In the genomic region with DNA sequence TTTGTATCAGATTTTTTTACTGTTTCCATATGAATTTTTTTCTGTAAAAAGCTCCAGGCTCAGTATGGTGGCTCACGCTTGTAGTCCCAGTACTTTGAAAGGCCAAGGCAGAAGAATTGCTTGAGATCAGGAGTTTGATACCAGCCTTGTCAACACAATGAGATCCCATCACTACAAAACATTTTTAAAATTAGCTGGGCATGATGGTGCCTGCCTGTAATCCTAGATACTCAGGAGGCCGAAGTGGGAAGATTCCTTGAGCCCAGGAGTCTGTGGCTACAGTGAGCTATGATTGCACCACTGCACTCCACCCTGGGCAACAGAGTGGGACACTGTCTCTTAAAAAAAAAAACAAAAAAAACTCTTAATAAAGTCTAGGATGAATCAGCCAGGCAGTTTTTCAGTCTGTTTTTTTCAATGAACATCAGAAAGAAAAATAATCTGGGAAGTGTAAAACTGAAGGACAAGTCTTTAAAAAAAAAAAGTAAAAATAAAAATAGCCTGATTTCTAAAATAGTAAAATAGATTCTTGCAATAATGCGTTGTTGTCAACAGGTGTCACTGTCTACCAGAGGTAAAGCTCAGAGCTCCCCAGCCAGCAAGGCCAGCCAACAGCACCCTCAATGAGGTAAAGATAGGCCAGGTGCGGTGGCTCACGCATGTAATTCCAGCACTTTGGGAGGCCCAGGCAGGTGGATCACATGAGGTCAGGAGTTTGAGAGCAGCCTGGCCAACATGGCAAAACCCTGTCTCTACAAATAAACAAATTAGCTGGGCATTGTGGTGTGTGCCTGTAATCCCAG, we compare ENCODE assay signal across 8 cellular contexts. TPM values are rescaled to one million over a fixed set of nuclear protein-coding genes. Genes with fewer than 3 reads are reported as not detected.
DNase-seq lines count a peak whose midpoint lies in the region; ATAC-seq and TF ChIP-seq lines count a peak whose summit lies in the region.

No MANE protein-coding gene starts in this region.

- DNase-seq in COLO829 (ENCODE audit: low spot score) (peak; percentile 28), GM23338 (ENCODE audit: low spot score) (peak; percentile 90), NCI-H2227 treated with DMSO at 0.1 percent for 48 hours (lab: John Stamatoyannopoulos, UW) (peak; percentile 43), mesenchymal stem cell (peak; percentile 58), testis (peak; percentile 42)
- peak; percentile 58 for DNase-seq in activated CD4-positive, alpha-beta T cell treated with anti-CD3 and anti-CD28 coated beads, Interleukin-2, amount 10 ng/mL, durations not matched to agents 7 days and 5 days
- DNase-seq in effector CD8-positive, alpha-beta T cell (lab: John Stamatoyannopoulos, UW), result peak; percentile 13

- H3K4me2 ChIP-seq in GM23338, result no peak overlapping the region
- H3K4me2 ChIP-seq in mesenchymal stem cell (ENCODE audit: low read length, poor library complexity, severe bottlenecking), result no peak overlapping the region

- H4K8ac ChIP-seq in mesenchymal stem cell (ENCODE audit: low read length), result no peak overlapping the region

- TF ChIP-seq CTCF in GM23338 (conservative IDR thresholded peaks at IDR 0.05; ENCODE audit: low read depth in 2 of 2) (peak; percentile 78 to 86), testis (IDR thresholded peaks at IDR 0.05) (peak in 2 of 3 experiments; percentile 45 to 49)

- H4K91ac ChIP-seq in mesenchymal stem cell (ENCODE audit: low read length), result no peak overlapping the region

- 35% methylated on average over 5 of the region's 5 CpGs for WGBS in mesenchymal stem cell
- 35 to 43% methylated on average over 5 of the region's 5 CpGs for WGBS in testis, 2 donors

- H3K4me1 ChIP-seq in GM23338 (ENCODE audit: insufficient read depth), result no peaks in the 10 kb centered on the region
- H3K4me1 ChIP-seq in mesenchymal stem cell (ENCODE audit: control insufficient read depth, insufficient read depth, low read depth, low read length), result peaks cover 2% of the 10 kb centered on the region
- H3K4me1 ChIP-seq in testis, result no peaks in the 10 kb centered on the region

- POLR2A ChIA-PET in activated CD4-positive, alpha-beta T cell treated with anti-CD3 and anti-CD28 coated beads, Interleukin-2, amount 10 ng/mL, durations not matched to agents 7 days and 5 days (lab: Charles Lee), result no interaction called here

- H3K27me3 ChIP-seq in GM23338 (ENCODE audit: insufficient read depth) (no peaks in the 10 kb centered on the region), mesenchymal stem cell (ENCODE audit: control insufficient read depth in 1 of 2, insufficient read depth in 1 of 2, low read length in 2 of 2) (peaks cover 11 to 13% of the 10 kb centered on the region in 2 experiments), testis (no peaks in the 10 kb centered on the region)

- ATAC-seq in GM23338 (peak; percentile 86), HG02938 (IDR thresholded peaks at IDR 0.05; ENCODE audit: unreplicated experiment) (no peak)

- H3K23ac ChIP-seq in mesenchymal stem cell (ENCODE audit: low read length in 2 of 2), result no peak overlapping the region

- H3K9me3 ChIP-seq in mesenchymal stem cell (ENCODE audit: control insufficient read depth, low read length) (no peaks in the 10 kb centered on the region), testis (no peaks in the 10 kb centered on the region)

- no peak overlapping the region for H3K18ac ChIP-seq in mesenchymal stem cell (ENCODE audit: low read depth in 1 of 2, low read length in 2 of 2)

- H4K20me1 ChIP-seq in GM23338 (replicated peaks; ENCODE audit: insufficient read depth), result no peaks in the 10 kb centered on the region

- no peaks in the 10 kb centered on the region for H3F3A ChIP-seq in GM23338 (replicated peaks; ENCODE audit: low read depth)

- H3K79me1 ChIP-seq in mesenchymal stem cell (replicated peaks; ENCODE audit: low read length, poor library complexity, severe bottlenecking), result no peaks in the 10 kb centered on the region

- H3K9ac ChIP-seq in mesenchymal stem cell (ENCODE audit: low read length), result no peak overlapping the region

- intact Hi-C loops in testis (cut with DNase I; ENCODE audit: low total_unique reads), result no loop called here

- H3K27ac ChIP-seq in GM23338 (ENCODE audit: low read depth) (no peak overlapping the region), mesenchymal stem cell (ENCODE audit: low read length, poor library complexity, severe bottlenecking) (no peak overlapping the region), testis (no peak overlapping the region)

- no peaks in the 10 kb centered on the region for H3K79me2 ChIP-seq in GM23338 (replicated peaks; ENCODE audit: insufficient read depth)

- H3K36me3 ChIP-seq in GM23338 (ENCODE audit: insufficient read depth) (no peaks in the 10 kb centered on the region), mesenchymal stem cell (ENCODE audit: control insufficient read depth in 1 of 2, insufficient read depth in 2 of 2, low read depth in 1 of 2, low read length in 2 of 2) (no peaks in the 10 kb centered on the region), testis (ENCODE audit: low read depth, missing control alignments) (no peaks in the 10 kb centered on the region)

- H3K36me3 Mint-ChIP-seq in GM23338 (ENCODE audit: low read depth), result no peaks in the 10 kb centered on the region
- no peaks in the 10 kb centered on the region for H3K36me3 Mint-ChIP-seq in activated CD4-positive, alpha-beta T cell treated with anti-CD3 and anti-CD28 coated beads, Interleukin-2, amount 10 ng/mL, durations not matched to agents 7 days and 5 days (ENCODE audit: low read depth)

- peaks cover 6% of the 10 kb centered on the region; the same call in 2 of the 3 replicates for H3K4me1 Mint-ChIP-seq in GM23338
- peaks cover 7% of the 10 kb centered on the region for H3K4me1 Mint-ChIP-seq in activated CD4-positive, alpha-beta T cell treated with anti-CD3 and anti-CD28 coated beads, Interleukin-2, amount 10 ng/mL, durations not matched to agents 7 days and 5 days

- no peak overlapping the region for H2BK12ac ChIP-seq in mesenchymal stem cell (ENCODE audit: low read length in 2 of 2)

- H2AFZ ChIP-seq in GM23338 (no peak overlapping the region), mesenchymal stem cell (ENCODE audit: low read depth, low read length) (no peak overlapping the region)

- no peak overlapping the region for H2BK15ac ChIP-seq in mesenchymal stem cell (ENCODE audit: low read depth, poor library complexity, severe bottlenecking)

- H3K27ac Mint-ChIP-seq in GM23338, result no peak overlapping the region
- H3K27ac Mint-ChIP-seq in activated CD4-positive, alpha-beta T cell treated with anti-CD3 and anti-CD28 coated beads, Interleukin-2, amount 10 ng/mL, durations not matched to agents 7 days and 5 days, result no peak overlapping the region

- 0 out of 2 replicates have a peak, but pooled peaks cover 7% of the 10 kb centered on the region for H3K9me2 ChIP-seq in GM23338 (ENCODE audit: insufficient read depth)

- no peak overlapping the region for H3K14ac ChIP-seq in mesenchymal stem cell (ENCODE audit: low read length in 2 of 2)

- no peak overlapping the region for H2BK5ac ChIP-seq in mesenchymal stem cell (ENCODE audit: low read depth, low read length, poor library complexity, severe bottlenecking)

- TF ChIP-seq POLR2A in testis (IDR thresholded peaks at IDR 0.05), result no peak

- no peak overlapping the region for H3K4ac ChIP-seq in mesenchymal stem cell (ENCODE audit: low read depth in 1 of 2, low read length in 2 of 2)

- H3K27me3 Mint-ChIP-seq in GM23338 (ENCODE audit: insufficient read depth, low read depth, poor library complexity), result peaks cover 6% of the 10 kb centered on the region
- peaks cover 44% of the 10 kb centered on the region for H3K27me3 Mint-ChIP-seq in activated CD4-positive, alpha-beta T cell treated with anti-CD3 and anti-CD28 coated beads, Interleukin-2, amount 10 ng/mL, durations not matched to agents 7 days and 5 days

- no peak overlapping the region for H3K4me3 Mint-ChIP-seq in GM23338
- no peak overlapping the region for H3K4me3 Mint-ChIP-seq in activated CD4-positive, alpha-beta T cell treated with anti-CD3 and anti-CD28 coated beads, Interleukin-2, amount 10 ng/mL, durations not matched to agents 7 days and 5 days

- no peak overlapping the region for H2AK5ac ChIP-seq in mesenchymal stem cell (ENCODE audit: low read length, severe bottlenecking)

- no peak overlapping the region for H2BK120ac ChIP-seq in mesenchymal stem cell (ENCODE audit: low read depth, low read length)

- CTCF ChIA-PET in activated CD4-positive, alpha-beta T cell treated with anti-CD3 and anti-CD28 coated beads, Interleukin-2, amount 10 ng/mL, durations not matched to agents 7 days and 5 days (lab: Charles Lee), result interaction anchor here (0.5 to 2.4 kb wide), 25 partner anchors 9 to 1512 kb away, joined by 3 to 13 read pairs (median 4); a partner anchor contains a TSS

- H3K4me3 ChIP-seq in GM23338, result no peak overlapping the region
- no peak overlapping the region for H3K4me3 ChIP-seq in mesenchymal stem cell (ENCODE audit: insufficient read depth in 1 of 2, low read depth in 1 of 2, low read length in 2 of 2)
- H3K4me3 ChIP-seq in testis, result no peak overlapping the region

- H3K9me3 Mint-ChIP-seq in GM23338, result no peaks in the 10 kb centered on the region
- no peaks in the 10 kb centered on the region for H3K9me3 Mint-ChIP-seq in activated CD4-positive, alpha-beta T cell treated with anti-CD3 and anti-CD28 coated beads, Interleukin-2, amount 10 ng/mL, durations not matched to agents 7 days and 5 days

TF ChIP-seq in GM23338, 12 proteins besides CTCF, POLR2A, EP300 and RAD21 (continues in another document):
- TF ChIP-seq POLR2AphosphoS5 (IDR thresholded peaks at IDR 0.05; ENCODE audit: low read depth) (no peak), ZNF331 (CRISPR knock-in tag; IDR thresholded peaks at IDR 0.05; ENCODE audit: low read depth) (no peak)

RNA-seq across cellular contexts. Expression of a gene that starts 9.3 kb away (rescaled TPM):
- total RNA-seq in GM23338 (2014; rRNA removed; shearing (Covaris generic)), result 48.2 and 51.1 TPM in 2 replicates
- polyA plus RNA-seq in GM23338 (2016; fragmentation: Nextera tagmentation; extraction: Ambion mirVana) (25.8 and 31.6 TPM in 2 replicates), testis (ENCODE audit: insufficient read depth, low read depth, low replicate concordance) (21.5 TPM)
- total RNA-seq in activated CD4-positive, alpha-beta T cell treated with anti-CD3 and anti-CD28 coated beads, Interleukin-2, amount 10 ng/mL, durations not matched to agents 7 days and 5 days, result 10 to 100 TPM; 27.4 to 29.3 TPM
- 16.8 TPM for polyA plus RNA-seq in mesenchymal stem cell (2013, experiment 1 of 2)
- 18.5 TPM for polyA plus RNA-seq in mesenchymal stem cell (2013, experiment 2 of 2)
- total RNA-seq in testis, result 10 to 100 TPM; 27.6 to 34.9 TPM

RNA-seq across cellular contexts. Expression of a gene that starts 25.7 kb away (rescaled TPM):
- 17.2 and 19.3 TPM in 2 replicates for total RNA-seq in GM23338 (2014; rRNA removed; shearing (Covaris generic))
- polyA plus RNA-seq in GM23338 (2016; fragmentation: Nextera tagmentation; extraction: Ambion mirVana) (3.4 and 3.7 TPM in 2 replicates), testis (ENCODE audit: insufficient read depth, low read depth, low replicate concordance) (16.5 TPM)
- total RNA-seq in activated CD4-positive, alpha-beta T cell treated with anti-CD3 and anti-CD28 coated beads, Interleukin-2, amount 10 ng/mL, durations not matched to agents 7 days and 5 days, result 10 to 100 TPM; 41.1 to 46.8 TPM
- 3.3 TPM for polyA plus RNA-seq in mesenchymal stem cell (2013, experiment 1 of 2)
- polyA plus RNA-seq in mesenchymal stem cell (2013, experiment 2 of 2), result 3.4 TPM
- 1 to 10 TPM; 4.8 to 7.8 TPM for total RNA-seq in testis

Comparison
In these comparisons a context has a peak if more than half of its experiments do, and no peak if none do; other contexts are left out.
1. DNase-seq: peak in every context shown above with its lines; median percentile 90 in GM23338; 58 in activated CD4-positive, alpha-beta T cell treated with anti-CD3 and anti-CD28 coated beads, Interleukin-2, amount 10 ng/mL, durations not matched to agents 7 days and 5 days; 58 in mesenchymal stem cell; 43 in NCI-H2227 treated with DMSO at 0.1 percent for 48 hours; 42 in testis; 28 in COLO829; 13 in effector CD8-positive, alpha-beta T cell.